Comparison of ENCODE assay signal across 10 cellular contexts in the genomic region with DNA sequence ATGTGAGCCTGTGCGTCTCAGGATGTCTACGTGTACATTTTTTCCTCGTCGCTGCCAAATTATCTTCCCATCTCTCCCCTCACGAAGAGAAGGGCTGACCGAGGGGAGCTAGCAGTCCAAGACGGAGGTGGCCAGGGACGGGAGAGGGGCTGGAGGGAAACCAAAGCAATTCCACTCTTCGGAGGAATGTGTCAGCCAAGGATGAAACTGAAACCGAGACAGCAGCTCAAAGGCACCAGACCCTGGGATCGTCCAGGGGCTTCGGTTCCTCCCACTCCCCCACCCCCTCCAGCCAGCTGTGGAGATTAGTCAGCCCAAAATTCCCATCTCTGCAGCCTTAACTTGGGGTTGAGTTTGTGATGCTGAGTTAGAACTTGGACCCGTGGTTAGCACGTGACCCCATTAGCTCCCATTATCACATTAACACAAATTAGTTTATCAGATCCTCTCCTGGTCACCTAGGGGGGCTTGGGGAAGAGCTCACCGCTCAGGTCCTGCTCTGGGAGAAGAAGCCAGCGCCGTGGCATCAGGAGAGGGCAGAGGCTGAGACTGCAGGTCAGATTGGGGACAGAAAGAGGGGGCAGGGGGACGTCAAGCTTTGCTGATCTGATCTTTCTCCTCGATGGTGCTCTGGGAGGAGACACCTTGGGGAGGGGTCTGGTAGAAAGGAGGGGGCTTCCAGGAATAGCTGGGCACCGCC. TPM values are rescaled to one million over a fixed set of nuclear protein-coding genes. Genes with fewer than 3 reads are reported as not detected.
A peak's percentile ranks its signal among the peaks of the same experiment; 100 is the strongest.
DNase-seq lines count a peak whose midpoint lies in the region; ATAC-seq and TF ChIP-seq lines count a peak whose summit lies in the region.
"Had no signal": no experiment of that assay in that cellular context is flagged by ENCODE, and none has a peak within 500 bp of the region (broad histone marks: within the 10 kb centered on the region; RNA-seq: fewer than 3 reads in every experiment).

No MANE protein-coding gene starts in this region.

- peaks cover 10% of the 10 kb centered on the region for H3K27me3 Mint-ChIP-seq in nephron (ENCODE audit: low read depth)

- peaks cover 6% of the 10 kb centered on the region for H3K4me1 ChIP-seq in body of pancreas

- H3K4me3 ChIP-seq in astrocyte of the spinal cord (ENCODE audit: low read depth, low read length): no peak overlapping the region
- H3K4me3 ChIP-seq in body of pancreas: no peak overlapping the region

- no peaks in the 10 kb centered on the region for H3K36me3 ChIP-seq in body of pancreas (replicated peaks in 1 of 2; ENCODE audit: insufficient read depth in 1 of 2, low read depth in 2 of 2)

- H3K27ac ChIP-seq in body of pancreas: no peak overlapping the region
- H3K27ac ChIP-seq: epithelial cell of prostate had no signal

- H3K4me3 Mint-ChIP-seq in nephron: peak overlapping the region; percentile 61 to 75 (median 71)

- no peaks in the 10 kb centered on the region for H3K9me3 ChIP-seq in body of pancreas

- TF ChIP-seq CTCF in astrocyte of the spinal cord (IDR thresholded peaks at IDR 0.05; ENCODE audit: low read depth, low read length) (no peak), nephron (IDR thresholded peaks at IDR 0.05; ENCODE audit: unreplicated experiment in 3 of 3) (no peak), body of pancreas (IDR thresholded peaks at IDR 0.05) (no peak)

- intact Hi-C loops in body of pancreas (cut with DNase I): no loop called here

- H3K27ac Mint-ChIP-seq in nephron: peak overlapping the region; percentile 80 to 99 (median 96)

- in situ Hi-C loops in astrocyte of the spinal cord (cut with HindIII; ENCODE audit: low sequenced_read_pairs): no loop called here

- no peaks in the 10 kb centered on the region for H3K27me3 ChIP-seq in body of pancreas

- peaks cover 28% of the 10 kb centered on the region for H3K4me1 Mint-ChIP-seq in nephron

- H3K36me3 Mint-ChIP-seq in nephron (ENCODE audit: low read depth): peaks cover 5% of the 10 kb centered on the region

- DNase-seq in AG08396 (ENCODE audit: low spot score) (peak; percentile 57), ELR (ENCODE audit: low read depth) (peak; percentile 55), astrocyte of the spinal cord (ENCODE audit: low read depth, low spot score) (peak; percentile 35), body of pancreas (no peak), SIG-M5 treated with dmso at 0.1 percent for 504 hours (lab: John Stamatoyannopoulos, UW; ENCODE audit: unreplicated experiment) (no peak), NCI-H345 (lab: John Stamatoyannopoulos, UW) (no peak), NCI-H1105 treated with DMSO at 0.1 percent for 48 hours (lab: John Stamatoyannopoulos, UW) (no peak)
- DNase-seq: activated gamma-delta T cell had no signal

- peaks cover 3% of the 10 kb centered on the region for H3K9me3 Mint-ChIP-seq in nephron

- 70 to 73% methylated on average over 11 to 18 of the region's 20 CpGs for WGBS in body of pancreas, 2 donors

- TF ChIP-seq POLR2A in body of pancreas (IDR thresholded peaks at IDR 0.05): no peak

- no peak for ATAC-seq in body of pancreas

RNA-seq across cellular contexts. Expression of a gene that starts 8.8 kb away (rescaled TPM):
- 1 to 10 TPM; 1.6 to 3.6 TPM for total RNA-seq in body of pancreas

RNA-seq across cellular contexts. Expression of a gene that starts 46.5 kb away (rescaled TPM):
- total RNA-seq in body of pancreas: 10 to 100 TPM; 14.8 to 22.4 TPM

RNA-seq across cellular contexts. Expression of a gene that starts 52.7 kb away (rescaled TPM):
- total RNA-seq in body of pancreas: under 1 TPM in 1 of 2 donors, not detected in 1; 0.78 TPM

Comparison
In these comparisons a context has a peak if more than half of its experiments do, and no peak if none do; other contexts are left out.
1. DNase-seq: peak in AG08396 (single experiment), ELR (single experiment) and astrocyte of the spinal cord (single experiment); none in body of pancreas (0 of 4), SIG-M5 treated with dmso at 0.1 percent for 504 hours (single experiment), NCI-H345 (single experiment) and NCI-H1105 treated with DMSO at 0.1 percent for 48 hours (single experiment).